1 cellular context compared by ENCODE assay signal in genomic region chr3:146780251-146780650, GRCh38.
TF ChIP-seq lines count a peak whose summit lies in the region.

No MANE protein-coding gene starts in this region.

TF ChIP-seq in GM23338, 12 proteins besides CTCF, POLR2A, EP300 and RAD21 (continued from another document):
- TF ChIP-seq ZNF462 (CRISPR knock-in tag; IDR thresholded peaks at IDR 0.05): no peak
- TF ChIP-seq STAT1 (IDR thresholded peaks at IDR 0.05; ENCODE audit: unreplicated experiment): no peak
- no peak for TF ChIP-seq EZH2 (IDR thresholded peaks at IDR 0.05; ENCODE audit: low read depth, unreplicated experiment)
- no peak for TF ChIP-seq POLR2AphosphoS5 (IDR thresholded peaks at IDR 0.05; ENCODE audit: low read depth)
- no peak for TF ChIP-seq CREB1 (CRISPR knock-in tag; IDR thresholded peaks at IDR 0.05; ENCODE audit: low read depth)
- no peak for TF ChIP-seq JUNB (IDR thresholded peaks at IDR 0.05; ENCODE audit: unreplicated experiment)
- no peak for TF ChIP-seq NANOG (IDR thresholded peaks at IDR 0.05; ENCODE audit: borderline replicate concordance)
- TF ChIP-seq ETS1 (IDR thresholded peaks at IDR 0.05): no peak
- TF ChIP-seq EZH2phosphoT487 (IDR thresholded peaks at IDR 0.05; ENCODE audit: unreplicated experiment): no peak
- TF ChIP-seq ZNF331 (CRISPR knock-in tag; IDR thresholded peaks at IDR 0.05; ENCODE audit: low read depth): no peak
